8 cellular contexts compared by ENCODE assay signal in the genomic region with DNA sequence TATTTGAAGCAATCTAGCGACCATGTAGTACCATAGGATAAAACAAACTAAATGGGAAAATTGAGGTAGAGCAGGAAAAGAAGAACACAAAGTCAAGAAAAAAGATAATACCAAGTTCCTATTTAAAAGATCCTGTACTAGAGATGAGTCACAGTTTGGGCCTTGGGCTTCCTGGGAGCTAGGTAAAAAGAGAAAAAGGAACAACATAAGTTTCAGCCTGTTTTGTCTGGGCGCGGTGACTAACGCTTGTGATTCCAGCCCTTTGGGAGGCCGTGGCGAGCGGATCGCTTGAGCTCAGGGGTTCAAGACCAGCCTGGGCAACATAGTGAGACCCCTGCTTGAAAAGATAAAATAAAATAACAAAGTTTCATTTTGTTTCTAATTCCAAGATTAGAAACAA. TPM values are rescaled to one million over a fixed set of nuclear protein-coding genes. Genes with fewer than 3 reads are reported as not detected.
DNase-seq lines count a peak whose midpoint lies in the region; ATAC-seq, FAIRE-seq and TF ChIP-seq lines count a peak whose summit lies in the region.

No MANE protein-coding gene starts in this region.

- peaks cover 11% of the 10 kb centered on the region; the same call in 1 of the 2 replicates for H4K20me1 ChIP-seq in HepG2 (ENCODE audit: insufficient read depth, low read length)

- TF ChIP-seq RAD21 in A549 (conservative IDR thresholded peaks at IDR 0.05 in 1 of 2, IDR thresholded peaks at IDR 0.05 in 1 of 2) = no peak
- no peak for TF ChIP-seq RAD21 in HepG2 (CRISPR knock-in tag; IDR thresholded peaks at IDR 0.05)

- H3K36me3 ChIP-seq in HAP-1 (replicated peaks) (no peaks in the 10 kb centered on the region; the same call in 1 of the 2 replicates), HepG2 (replicated peaks in 1 of 2; ENCODE audit: control insufficient read depth in 1 of 2, insufficient read depth in 2 of 2, low read length in 2 of 2) (no peaks in the 10 kb centered on the region)

- intact Hi-C loops in HepG2 (cut with micrococcal nuclease; ENCODE audit: unreplicated experiment) = loop anchor here (10.0 kb wide), 2 partner anchors 141 to 381 kb away; a partner anchor contains a TSS

- ATAC-seq in A549 (peak in 1 of 2 experiments; percentile 21; a peak in 2 of 6 replicates), HepG2 (no peak), GM21786 (IDR thresholded peaks at IDR 0.05; ENCODE audit: unreplicated experiment) (no peak), HG02642 (IDR thresholded peaks at IDR 0.05; ENCODE audit: poor library complexity, unreplicated experiment) (no peak)
- no peak for ATAC-seq in activated CD8-positive, alpha-beta T cell treated with anti-CD3 and anti-CD28 coated beads, Interleukin-2, amount 10 ng/mL, durations not matched to agents 7 days and 5 days

- CTCF ChIA-PET in A549 (lab: Yijun Ruan, JAX) = interaction anchor here (1.6 to 1.8 kb wide), 2 partner anchors 16 to 144 kb away, joined by 4 to 5 read pairs; no protein-coding TSS in a partner anchor
- CTCF ChIA-PET in activated CD8-positive, alpha-beta T cell treated with anti-CD3 and anti-CD28 coated beads, Interleukin-2, amount 10 ng/mL, durations not matched to agents 7 days and 5 days (lab: Charles Lee) = interaction anchor here (0.6 to 3.7 kb wide), 9 partner anchors 11 to 185 kb away, joined by 3 to 30 read pairs (median 3); no protein-coding TSS in a partner anchor
- CTCF ChIA-PET in HepG2 (lab: Yijun Ruan, JAX; ENCODE audit: low intra/inter-chr PET ratio, low total read pairs) = no interaction called here

- no peak for TF ChIP-seq EP300 in A549 (IDR thresholded peaks at IDR 0.05)
- TF ChIP-seq EP300 in HepG2 (IDR thresholded peaks at IDR 0.05; ENCODE audit: low read depth in 2 of 2, low read length in 2 of 2) = no peak
- TF ChIP-seq EP300 in HepG2 (CRISPR knock-in tag; IDR thresholded peaks at IDR 0.05; ENCODE audit: borderline replicate concordance) = no peak

- POLR2A ChIA-PET in A549 (lab: Yijun Ruan, JAX) = interaction anchor here (0.6 to 1.4 kb wide), 8 partner anchors 9 to 317 kb away, joined by 3 to 9 read pairs (median 5); no protein-coding TSS in a partner anchor
- POLR2A ChIA-PET in activated CD8-positive, alpha-beta T cell treated with anti-CD3 and anti-CD28 coated beads, Interleukin-2, amount 10 ng/mL, durations not matched to agents 7 days and 5 days (lab: Charles Lee) = interaction anchor here (0.9 to 3.5 kb wide), 3 partner anchors 10 to 66 kb away, joined by 3 to 56 read pairs (median 5); a partner anchor contains a TSS
- POLR2A ChIA-PET in HepG2 (lab: Yijun Ruan, JAX) = interaction anchor here (0.9 to 5.9 kb wide), 5 partner anchors 9 to 142 kb away, joined by 4 to 27 read pairs (median 5); no protein-coding TSS in a partner anchor

- H3K9me3 ChIP-seq in A549 (no peaks in the 10 kb centered on the region), HAP-1 (no peaks in the 10 kb centered on the region), HepG2 (ENCODE audit: low read length) (no peaks in the 10 kb centered on the region)

- H3K27me3 ChIP-seq in HAP-1 (ENCODE audit: low read depth) (no peaks in the 10 kb centered on the region), HepG2 (ENCODE audit: control insufficient read depth in 1 of 2, insufficient read depth in 2 of 2, low read length in 2 of 2) (no peaks in the 10 kb centered on the region; a peak in 1 of 5 replicates)

- no peaks in the 10 kb centered on the region for H3K9me3 Mint-ChIP-seq in activated CD8-positive, alpha-beta T cell treated with anti-CD3 and anti-CD28 coated beads, Interleukin-2, amount 10 ng/mL, durations not matched to agents 7 days and 5 days (ENCODE audit: insufficient read depth)

- BruUV-seq in HepG2 (replicated peaks; lab: Mats Ljungman, UMichigan) = TSS peak; percentile 56

- H3K4me1 ChIP-seq in A549 (peaks cover 54% of the 10 kb centered on the region), HAP-1 (peaks cover 48% of the 10 kb centered on the region), HepG2 (ENCODE audit: insufficient read depth, low read length) (peaks cover 64% of the 10 kb centered on the region)

- peaks cover 4% of the 10 kb centered on the region for H3K36me3 Mint-ChIP-seq in activated CD8-positive, alpha-beta T cell treated with anti-CD3 and anti-CD28 coated beads, Interleukin-2, amount 10 ng/mL, durations not matched to agents 7 days and 5 days (ENCODE audit: low read depth)

- FAIRE-seq in A549 (lab: Jason Lieb, UNC) (no peak), HepG2 (lab: Jason Lieb, UNC) (no peak), H54 (lab: Jason Lieb, UNC) (no peak)

- H3K4me3 Mint-ChIP-seq in activated CD8-positive, alpha-beta T cell treated with anti-CD3 and anti-CD28 coated beads, Interleukin-2, amount 10 ng/mL, durations not matched to agents 7 days and 5 days = peak overlapping the region; percentile 90

- TF ChIP-seq CTCF in A549 (IDR thresholded peaks at IDR 0.05) (no peak), HepG2 (CRISPR knock-in tag; IDR thresholded peaks at IDR 0.05) (no peak)

- no peak overlapping the region for H2AFZ ChIP-seq in HepG2 (ENCODE audit: low read length)

- peak overlapping the region; percentile 84 for H3K9ac ChIP-seq in HepG2 (ENCODE audit: insufficient read depth, low read depth, low read length)

- TF ChIP-seq POLR2A in A549 (IDR thresholded peaks at IDR 0.05; ENCODE audit: low read length) (no peak), HepG2 (IDR thresholded peaks at IDR 0.05; ENCODE audit: insufficient read depth in 1 of 2, low read depth in 2 of 2, low read length in 2 of 2) (no peak), H54 (IDR thresholded peaks at IDR 0.05; ENCODE audit: low read depth, low read length) (no peak)

- DNase-seq in A549 (ENCODE audit: low read depth in 1 of 2, low spot score in 1 of 2) (peak in 1 of 2 experiments; percentile 74), HAP-1 (ENCODE audit: low spot score in 2 of 2) (no peak), HepG2 (ENCODE audit: low spot score) (peak; percentile 41), NCI-H146 treated with DMSO at 0.1 percent for 48 hours (lab: John Stamatoyannopoulos, UW; ENCODE audit: unreplicated experiment) (no peak), H54 (ENCODE audit: insufficient read length, low spot score) (no peak)
- no peak for DNase-seq in activated CD8-positive, alpha-beta T cell treated with anti-CD3 and anti-CD28 coated beads, Interleukin-2, amount 10 ng/mL, durations not matched to agents 7 days and 5 days

- no peaks in the 10 kb centered on the region for H3K27me3 Mint-ChIP-seq in activated CD8-positive, alpha-beta T cell treated with anti-CD3 and anti-CD28 coated beads, Interleukin-2, amount 10 ng/mL, durations not matched to agents 7 days and 5 days (ENCODE audit: low read depth)

- H3K27ac ChIP-seq in A549 = peak overlapping the region; percentile 93 to 100
- H3K27ac ChIP-seq in HepG2 (ENCODE audit: extremely low read length, insufficient read depth, low read length) = peak overlapping the region; percentile 82

- peak overlapping the region; percentile 90 for H3K27ac Mint-ChIP-seq in activated CD8-positive, alpha-beta T cell treated with anti-CD3 and anti-CD28 coated beads, Interleukin-2, amount 10 ng/mL, durations not matched to agents 7 days and 5 days

- peak overlapping the region; percentile 66 for H3K4me3 ChIP-seq in A549
- peak overlapping the region; percentile 47 for H3K4me3 ChIP-seq in HAP-1
- H3K4me3 ChIP-seq in HepG2 (replicated peaks in 1 of 3; ENCODE audit: insufficient read depth in 1 of 3, low read depth in 2 of 3, low read length in 3 of 3) = peak overlapping the region; percentile 72 to 94 (median 79)

- in situ Hi-C loops in HAP-1 (cut with MboI; ENCODE audit: low sequenced_read_pairs) = no loop called here
- in situ Hi-C loops in HepG2 (cut with HindIII; ENCODE audit: extremely low pct_ligation_motif_present, low pct_unique_long_range_greater_than_20kb) = no loop called here

- H3K79me2 ChIP-seq in HepG2 (ENCODE audit: insufficient read depth, low read length) = peaks cover 47% of the 10 kb centered on the region

- 2% methylated on average over 8 of the region's 8 CpGs for WGBS in A549 (ENCODE audit: missing lambda C conversion rate)
- WGBS in HepG2 (ENCODE audit: low lambda C conversion rate) = 29% methylated on average over 8 of the region's 8 CpGs

- H3K4me1 Mint-ChIP-seq in activated CD8-positive, alpha-beta T cell treated with anti-CD3 and anti-CD28 coated beads, Interleukin-2, amount 10 ng/mL, durations not matched to agents 7 days and 5 days (ENCODE audit: low read depth) = peaks cover 46% of the 10 kb centered on the region

- peak overlapping the region; percentile 73 for H3K4me2 ChIP-seq in A549
- peak overlapping the region; percentile 77 for H3K4me2 ChIP-seq in HepG2 (ENCODE audit: low read depth, low read length)

RNA-seq across cellular contexts. Expression of a gene that starts 14.0 kb away (rescaled TPM):
- polyA plus RNA-seq in A549 (2011; rRNA removed) = 38.5 and 45.1 TPM in 2 replicates
- polyA plus RNA-seq in A549 (2012; cell fraction: cytosol; rRNA removed) = 5.4 TPM in 2 replicates
- polyA plus RNA-seq in A549 (2012; cell fraction: nucleus; rRNA removed) = 1.1 and 1.9 TPM in 2 replicates
- 9.2 to 10.9 TPM (median 10.4 TPM) in 3 replicates for polyA plus RNA-seq in A549 (2017; fragmentation: RNase III; extraction: RNeasy Plus Mini Kit Qiagen cat#74134 plus additional on column Dnase treatment)
- 4.4 and 5.7 TPM in 2 replicates for polyA minus RNA-seq in A549 (2011; rRNA and poly(A)+ RNA removed)
- 10 to 100 TPM; 12.4 to 14.1 TPM for total RNA-seq in activated CD8-positive, alpha-beta T cell treated with anti-CD3 and anti-CD28 coated beads, Interleukin-2, amount 10 ng/mL, durations not matched to agents 7 days and 5 days
- not detected in 2 replicates for total RNA-seq in HepG2 (2016; rRNA removed; fragmentation: Illumina TruSeq; extraction: Trizol)
- total RNA-seq in HepG2 (2016; cell fraction: cytosol; rRNA removed; fragmentation: Illumina TruSeq; extraction: Trizol; ENCODE audit: low read depth) = not detected in 2 replicates
- not detected in 2 replicates for total RNA-seq in HepG2 (2016; cell fraction: insoluble cytoplasmic fraction; rRNA removed; fragmentation: Illumina TruSeq; extraction: Trizol)
- total RNA-seq in HepG2 (2016; cell fraction: membrane; rRNA removed; fragmentation: Illumina TruSeq; extraction: Trizol) = not detected in 2 replicates
- not detected in 2 replicates for total RNA-seq in HepG2 (2016; cell fraction: nucleus; rRNA removed; fragmentation: Illumina TruSeq; extraction: Trizol)
- 1.2 and 1.6 TPM in 2 replicates for polyA plus RNA-seq in HepG2 (2011; rRNA removed)
- polyA plus RNA-seq in HepG2 (2011; cell fraction: cytosol; rRNA removed) = 0.63 and 0.91 TPM in 2 replicates
- 0.13 and 0.31 TPM in 2 replicates for polyA plus RNA-seq in HepG2 (2011; cell fraction: nucleus; rRNA removed)
- polyA plus RNA-seq in HepG2 (2012) = 0.13 and 1.2 TPM in 2 replicates
- 0.10 TPM in 1 of 2 replicates, not detected in the other for polyA plus RNA-seq in HepG2 (2016; cell fraction: cytosol; fragmentation: Illumina TruSeq; extraction: Trizol; ENCODE audit: low read depth)
- not detected in 2 replicates for polyA plus RNA-seq in HepG2 (2016; cell fraction: insoluble cytoplasmic fraction; fragmentation: Illumina TruSeq; extraction: Trizol; ENCODE audit: low read depth)
- polyA plus RNA-seq in HepG2 (2016; cell fraction: membrane; fragmentation: Illumina TruSeq; extraction: Trizol; ENCODE audit: low read depth) = 0.13 TPM in 1 of 2 replicates, not detected in the other
- not detected in 2 replicates for polyA plus RNA-seq in HepG2 (2016; cell fraction: nucleus; fragmentation: Illumina TruSeq; extraction: Trizol; ENCODE audit: insufficient read depth, low read depth)
- 0.50 and 1.8 TPM in 2 replicates for polyA minus RNA-seq in HepG2 (2011; rRNA and poly(A)+ RNA removed; ENCODE audit: low replicate concordance)
- polyA minus RNA-seq in HepG2 (2011; cell fraction: cytosol; rRNA and poly(A)+ RNA removed) = 0.49 and 0.62 TPM in 2 replicates
- polyA minus RNA-seq in HepG2 (2011; cell fraction: nucleus; rRNA and poly(A)+ RNA removed) = 1.2 TPM in 2 replicates

RNA-seq across cellular contexts. Expression of a gene that starts 15.8 kb away (rescaled TPM):
- 98.6 and 108 TPM in 2 replicates for polyA plus RNA-seq in A549 (2011; rRNA removed)
- 30.1 and 34.1 TPM in 2 replicates for polyA plus RNA-seq in A549 (2012; cell fraction: cytosol; rRNA removed)
- 7.9 and 14.7 TPM in 2 replicates for polyA plus RNA-seq in A549 (2012; cell fraction: nucleus; rRNA removed)
- 51.9 to 63.2 TPM (median 62.4 TPM) in 3 replicates for polyA plus RNA-seq in A549 (2017; fragmentation: RNase III; extraction: RNeasy Plus Mini Kit Qiagen cat#74134 plus additional on column Dnase treatment)
- polyA minus RNA-seq in A549 (2011; rRNA and poly(A)+ RNA removed) = 93.3 and 111 TPM in 2 replicates
- 10 to 100 TPM; 16.6 to 17.0 TPM for total RNA-seq in activated CD8-positive, alpha-beta T cell treated with anti-CD3 and anti-CD28 coated beads, Interleukin-2, amount 10 ng/mL, durations not matched to agents 7 days and 5 days
- total RNA-seq in HepG2 (2016; rRNA removed; fragmentation: Illumina TruSeq; extraction: Trizol) = 36.2 and 45.3 TPM in 2 replicates
- 32.0 and 35.3 TPM in 2 replicates for total RNA-seq in HepG2 (2016; cell fraction: cytosol; rRNA removed; fragmentation: Illumina TruSeq; extraction: Trizol; ENCODE audit: low read depth)
- total RNA-seq in HepG2 (2016; cell fraction: insoluble cytoplasmic fraction; rRNA removed; fragmentation: Illumina TruSeq; extraction: Trizol) = 36.6 and 44.0 TPM in 2 replicates
- 75.4 and 86.1 TPM in 2 replicates for total RNA-seq in HepG2 (2016; cell fraction: membrane; rRNA removed; fragmentation: Illumina TruSeq; extraction: Trizol)
- total RNA-seq in HepG2 (2016; cell fraction: nucleus; rRNA removed; fragmentation: Illumina TruSeq; extraction: Trizol) = 26.6 and 27.0 TPM in 2 replicates
- 32.6 and 38.7 TPM in 2 replicates for polyA plus RNA-seq in HepG2 (2011; rRNA removed)
- 29.8 and 43.7 TPM in 2 replicates for polyA plus RNA-seq in HepG2 (2011; cell fraction: cytosol; rRNA removed)
- polyA plus RNA-seq in HepG2 (2011; cell fraction: nucleus; rRNA removed) = 14.9 and 17.0 TPM in 2 replicates
- polyA plus RNA-seq in HepG2 (2012) = 33.7 and 34.6 TPM in 2 replicates
- 31.2 and 34.0 TPM in 2 replicates for polyA plus RNA-seq in HepG2 (2016; cell fraction: cytosol; fragmentation: Illumina TruSeq; extraction: Trizol; ENCODE audit: low read depth)
- polyA plus RNA-seq in HepG2 (2016; cell fraction: insoluble cytoplasmic fraction; fragmentation: Illumina TruSeq; extraction: Trizol; ENCODE audit: low read depth) = 39.8 and 40.2 TPM in 2 replicates
- 51.9 and 59.4 TPM in 2 replicates for polyA plus RNA-seq in HepG2 (2016; cell fraction: membrane; fragmentation: Illumina TruSeq; extraction: Trizol; ENCODE audit: low read depth)
- 22.2 and 22.8 TPM in 2 replicates for polyA plus RNA-seq in HepG2 (2016; cell fraction: nucleus; fragmentation: Illumina TruSeq; extraction: Trizol; ENCODE audit: insufficient read depth, low read depth)
- polyA minus RNA-seq in HepG2 (2011; rRNA and poly(A)+ RNA removed; ENCODE audit: low replicate concordance) = 25.9 and 37.5 TPM in 2 replicates
- 31.0 and 34.7 TPM in 2 replicates for polyA minus RNA-seq in HepG2 (2011; cell fraction: cytosol; rRNA and poly(A)+ RNA removed)
- polyA minus RNA-seq in HepG2 (2011; cell fraction: nucleus; rRNA and poly(A)+ RNA removed) = 48.0 and 50.0 TPM in 2 replicates

Comparison
In these comparisons a context has a peak if more than half of its experiments do, and no peak if none do; other contexts are left out.
1. RNA of a gene that starts 14.0 kb away (total RNA-seq): 12.4 to 14.1 TPM in activated CD8-positive, alpha-beta T cell treated with anti-CD3 and anti-CD28 coated beads, Interleukin-2, amount 10 ng/mL, durations not matched to agents 7 days and 5 days; not detected in HepG2; every median in the first group is over 4 times any median in the second.
2. Peak in every context shown above with its lines, with median percentiles within 50 percentile points of each other: H3K4me3 ChIP-seq.